In genomic region chr1:171484760-171485374, GRCh38 we compare ENCODE assay signal across 8 cellular contexts. TPM values are rescaled to one million over a fixed set of nuclear protein-coding genes. Genes with fewer than 3 reads are reported as not detected.
A peak's percentile ranks its signal among the peaks of the same experiment; 100 is the strongest.
DNase-seq lines count a peak whose midpoint lies in the region; ATAC-seq, FAIRE-seq and TF ChIP-seq lines count a peak whose summit lies in the region.

No MANE protein-coding gene starts in this region.

- TF ChIP-seq CTCF in GM06990 (IDR thresholded peaks at IDR 0.05; ENCODE audit: insufficient read depth, low read length, poor library complexity, severe bottlenecking) = no peak
- no peak for TF ChIP-seq CTCF in stomach (IDR thresholded peaks at IDR 0.05)
- TF ChIP-seq CTCF in D721Med (IDR thresholded peaks at IDR 0.05; ENCODE audit: insufficient read depth, missing control alignments) = no peak

- ATAC-seq in GM21423 (IDR thresholded peaks at IDR 0.05; ENCODE audit: unreplicated experiment) (peak; percentile 49), HG03571 (IDR thresholded peaks at IDR 0.05; ENCODE audit: unreplicated experiment) (peak; percentile 53)

- no peaks in the 10 kb centered on the region for H3K9me3 ChIP-seq in iPS-15b (ENCODE audit: control insufficient read depth, insufficient read depth, low read length)
- no peaks in the 10 kb centered on the region for H3K9me3 ChIP-seq in stomach

- H3K36me3 Mint-ChIP-seq in activated naive CD8-positive, alpha-beta T cell treated with anti-CD3 and anti-CD28 coated beads for 36 hours = peaks cover 37% of the 10 kb centered on the region

- TF ChIP-seq EP300 in stomach (IDR thresholded peaks at IDR 0.05) = no peak

- H3K4me1 Mint-ChIP-seq in activated naive CD8-positive, alpha-beta T cell treated with anti-CD3 and anti-CD28 coated beads for 36 hours = peaks cover 38% of the 10 kb centered on the region

- peak overlapping the region; percentile 95 for H3K4me3 Mint-ChIP-seq in activated naive CD8-positive, alpha-beta T cell treated with anti-CD3 and anti-CD28 coated beads for 36 hours

- H3K36me3 ChIP-seq in GM06990 (ENCODE audit: control insufficient read depth, insufficient read depth, low read length) = no peaks in the 10 kb centered on the region
- H3K36me3 ChIP-seq in iPS-15b (ENCODE audit: control insufficient read depth, insufficient read depth, low read length) = peaks cover 2% of the 10 kb centered on the region
- H3K36me3 ChIP-seq in stomach = peaks cover 0 to 1% (median 0%) of the 10 kb centered on the region in 4 donors

- H3K4me1 ChIP-seq in iPS-15b (ENCODE audit: control insufficient read depth, insufficient read depth, low read length) (peaks cover 6% of the 10 kb centered on the region), stomach (peaks cover 27 to 44% (median 38%) of the 10 kb centered on the region in 4 donors)

- no peak for DNase-seq in GM06990 (ENCODE audit: extremely low read depth, insufficient read length)
- no peak for DNase-seq in activated naive CD8-positive, alpha-beta T cell treated with anti-CD3 and anti-CD28 coated beads for 36 hours
- no peak for DNase-seq in stomach
- no peak for DNase-seq in D721Med (ENCODE audit: insufficient read length, low spot score)
- DNase-seq in NCI-H187 (lab: John Stamatoyannopoulos, UW) = no peak

- H3K27me3 ChIP-seq in GM06990 (replicated peaks; ENCODE audit: control insufficient read depth, insufficient read depth, low read length) (no peaks in the 10 kb centered on the region), iPS-15b (ENCODE audit: control insufficient read depth, insufficient read depth, low read length) (no peaks in the 10 kb centered on the region), stomach (no peaks in the 10 kb centered on the region)

- FAIRE-seq in D721Med (lab: Jason Lieb, UNC) = no peak

- H3K4me3 ChIP-seq in GM06990 (replicated peaks; ENCODE audit: low read depth, low read length) = peak overlapping the region; percentile 71
- H3K4me3 ChIP-seq in iPS-15b (ENCODE audit: low read depth, low read length) = peak overlapping the region; percentile 95
- peak overlapping the region; percentile 59 to 97 (median 68) for H3K4me3 ChIP-seq in stomach

- WGBS in stomach, 5 donors = 22 to 30% (median 27%) methylated on average over 6 of the region's 6 CpGs

- H3K27me3 Mint-ChIP-seq in activated naive CD8-positive, alpha-beta T cell treated with anti-CD3 and anti-CD28 coated beads for 36 hours = no peaks in the 10 kb centered on the region

- no peaks in the 10 kb centered on the region for H3K9me3 Mint-ChIP-seq in activated naive CD8-positive, alpha-beta T cell treated with anti-CD3 and anti-CD28 coated beads for 36 hours

- peak overlapping the region; percentile 80 to 100 (median 99) for H3K27ac ChIP-seq in stomach

- intact Hi-C loops in stomach (cut with DNase I; ENCODE audit: low total_unique reads) = no loop called here

- peak overlapping the region; percentile 99 for H3K27ac Mint-ChIP-seq in activated naive CD8-positive, alpha-beta T cell treated with anti-CD3 and anti-CD28 coated beads for 36 hours

- H3K9ac ChIP-seq in iPS-15b (ENCODE audit: low read depth, low read length) = peak overlapping the region; percentile 99

- TF ChIP-seq POLR2A in stomach (IDR thresholded peaks at IDR 0.05) = no peak

RNA-seq across cellular contexts. Expression of gene PRRC2C, which starts 0.5 kb away (rescaled TPM):
- total RNA-seq in activated naive CD8-positive, alpha-beta T cell treated with anti-CD3 and anti-CD28 coated beads for 36 hours = 100 to 1,000 TPM; 252 to 256 TPM
- total RNA-seq in stomach = 10 to 100 TPM; 44.9 to 99.3 (median 90.5) TPM
- polyA plus RNA-seq in stomach = 100 to 1,000 TPM in 1 of 3 donors, 10 to 100 TPM in 2; 19.0 to 404 (median 35.9) TPM
